Comparison of ENCODE assay signal across 1 cellular context in the genomic region with DNA sequence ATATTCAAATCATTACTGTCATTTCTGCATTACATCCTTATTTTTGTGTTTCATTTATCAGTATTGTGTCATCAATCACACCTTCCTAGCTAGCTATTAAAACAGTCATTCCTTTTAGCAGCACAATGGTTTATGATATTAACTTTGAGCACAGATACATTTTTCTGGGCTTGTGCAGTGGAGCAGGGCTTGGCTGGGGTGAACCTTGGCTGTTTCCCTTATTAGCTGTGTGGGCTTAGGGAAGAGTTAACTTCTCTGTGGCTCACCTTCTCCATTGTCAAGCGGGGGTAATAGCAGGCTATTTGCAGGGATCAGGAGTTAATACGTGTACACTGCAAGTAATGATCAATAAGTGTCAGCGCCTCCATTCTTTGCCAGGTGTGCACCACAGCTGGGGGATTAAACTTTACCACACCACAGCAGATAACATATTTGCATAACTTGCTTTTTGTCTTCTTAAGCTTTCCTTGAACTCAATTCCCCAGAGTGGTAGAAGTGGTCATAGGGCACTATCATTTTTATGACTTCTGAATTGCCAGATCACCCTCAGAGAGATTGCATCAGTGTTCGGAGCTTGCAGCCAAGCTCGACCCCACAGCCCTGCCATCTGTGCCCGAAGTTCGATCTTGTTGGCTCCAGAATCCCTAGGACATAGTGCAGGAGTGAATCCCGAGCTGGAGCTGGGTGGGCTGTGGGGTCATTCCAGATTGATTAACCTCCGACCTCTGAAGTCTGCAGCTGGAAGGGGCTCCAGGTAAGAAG.
TF ChIP-seq lines count a peak whose summit lies in the region.

No MANE protein-coding gene starts in this region.

TF ChIP-seq in HepG2, 621 proteins besides CTCF, POLR2A, EP300 and RAD21:
- TF ChIP-seq TOPORS (CRISPR knock-in tag; IDR thresholded peaks at IDR 0.05) (no peak), FLYWCH1 (CRISPR knock-in tag; IDR thresholded peaks at IDR 0.05) (0 out of 2 replicates have a peak, but pooled peaks have one; percentile 9), ZNF546 (CRISPR knock-in tag; conservative IDR thresholded peaks at IDR 0.05) (no peak), ZNF136 (CRISPR knock-in tag; IDR thresholded peaks at IDR 0.05; ENCODE audit: low read depth) (0 out of 2 replicates have a peak, but pooled peaks have one; percentile 19), JUND (CRISPR knock-in tag; IDR thresholded peaks at IDR 0.05) (peak; percentile 44; the same call in 1 of the 2 replicates), CBX2 (IDR thresholded peaks at IDR 0.05; ENCODE audit: low read depth, low read length) (no peak), CBX2 (CRISPR knock-in tag; IDR thresholded peaks at IDR 0.05; ENCODE audit: low read depth) (no peak), HNF4A (CRISPR knock-in tag; IDR thresholded peaks at IDR 0.05) (0 out of 2 replicates have a peak, but pooled peaks have one; percentile 4), CEBPB (IDR thresholded peaks at IDR 0.05; ENCODE audit: borderline replicate concordance, low read depth, low read length) (peak; percentile 64; the same call in 1 of the 2 replicates), ZNF564 (CRISPR knock-in tag; IDR thresholded peaks at IDR 0.05) (no peak), CHCHD3 (CRISPR knock-in tag; IDR thresholded peaks at IDR 0.05) (0 out of 2 replicates have a peak, but pooled peaks have one; percentile 32), HOXA7 (CRISPR knock-in tag; IDR thresholded peaks at IDR 0.05) (0 out of 2 replicates have a peak, but pooled peaks have one; percentile 27), DPF2 (CRISPR knock-in tag; IDR thresholded peaks at IDR 0.05; ENCODE audit: borderline replicate concordance, low read depth) (0 out of 2 replicates have a peak, but pooled peaks have one; percentile 1), KMT2A (CRISPR knock-in tag; IDR thresholded peaks at IDR 0.05) (no peak)
- TF ChIP-seq, protein P1, sequence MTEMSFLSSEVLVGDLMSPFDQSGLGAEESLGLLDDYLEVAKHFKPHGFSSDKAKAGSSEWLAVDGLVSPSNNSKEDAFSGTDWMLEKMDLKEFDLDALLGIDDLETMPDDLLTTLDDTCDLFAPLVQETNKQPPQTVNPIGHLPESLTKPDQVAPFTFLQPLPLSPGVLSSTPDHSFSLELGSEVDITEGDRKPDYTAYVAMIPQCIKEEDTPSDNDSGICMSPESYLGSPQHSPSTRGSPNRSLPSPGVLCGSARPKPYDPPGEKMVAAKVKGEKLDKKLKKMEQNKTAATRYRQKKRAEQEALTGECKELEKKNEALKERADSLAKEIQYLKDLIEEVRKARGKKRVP (CRISPR knock-in tag; IDR thresholded peaks at IDR 0.05), result peak in 1 of 2 experiments; percentile 56; a peak in 2 of 4 replicates
- TF ChIP-seq, protein P2, sequence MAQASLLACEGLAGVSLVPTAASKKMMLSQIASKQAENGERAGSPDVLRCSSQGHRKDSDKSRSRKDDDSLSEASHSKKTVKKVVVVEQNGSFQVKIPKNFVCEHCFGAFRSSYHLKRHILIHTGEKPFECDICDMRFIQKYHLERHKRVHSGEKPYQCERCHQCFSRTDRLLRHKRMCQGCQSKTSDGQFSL (CRISPR knock-in tag; IDR thresholded peaks at IDR 0.05), result peak; percentile 55; the same call in 1 of the 2 replicates
- TF ChIP-seq, protein P3, sequence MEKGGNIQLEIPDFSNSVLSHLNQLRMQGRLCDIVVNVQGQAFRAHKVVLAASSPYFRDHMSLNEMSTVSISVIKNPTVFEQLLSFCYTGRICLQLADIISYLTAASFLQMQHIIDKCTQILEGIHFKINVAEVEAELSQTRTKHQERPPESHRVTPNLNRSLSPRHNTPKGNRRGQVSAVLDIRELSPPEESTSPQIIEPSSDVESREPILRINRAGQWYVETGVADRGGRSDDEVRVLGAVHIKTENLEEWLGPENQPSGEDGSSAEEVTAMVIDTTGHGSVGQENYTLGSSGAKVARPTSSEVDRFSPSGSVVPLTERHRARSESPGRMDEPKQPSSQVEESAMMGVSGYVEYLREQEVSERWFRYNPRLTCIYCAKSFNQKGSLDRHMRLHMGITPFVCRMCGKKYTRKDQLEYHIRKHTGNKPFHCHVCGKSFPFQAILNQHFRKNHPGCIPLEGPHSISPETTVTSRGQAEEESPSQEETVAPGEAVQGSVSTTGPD (CRISPR knock-in tag; IDR thresholded peaks at IDR 0.05), result 0 out of 2 replicates have a peak, but pooled peaks have one; percentile 9
- TF ChIP-seq, protein P4, sequence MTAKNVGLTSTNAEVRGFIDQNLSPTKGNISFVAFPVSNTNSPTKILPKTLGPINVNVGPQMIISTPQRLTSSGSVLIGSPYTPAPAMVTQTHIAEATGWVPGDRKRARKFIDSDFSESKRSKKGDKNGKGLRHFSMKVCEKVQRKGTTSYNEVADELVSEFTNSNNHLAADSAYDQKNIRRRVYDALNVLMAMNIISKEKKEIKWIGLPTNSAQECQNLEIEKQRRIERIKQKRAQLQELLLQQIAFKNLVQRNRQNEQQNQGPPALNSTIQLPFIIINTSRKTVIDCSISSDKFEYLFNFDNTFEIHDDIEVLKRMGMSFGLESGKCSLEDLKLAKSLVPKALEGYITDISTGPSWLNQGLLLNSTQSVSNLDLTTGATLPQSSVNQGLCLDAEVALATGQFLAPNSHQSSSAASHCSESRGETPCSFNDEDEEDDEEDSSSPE (CRISPR knock-in tag; IDR thresholded peaks at IDR 0.05), result no peak
- TF ChIP-seq, protein P5, sequence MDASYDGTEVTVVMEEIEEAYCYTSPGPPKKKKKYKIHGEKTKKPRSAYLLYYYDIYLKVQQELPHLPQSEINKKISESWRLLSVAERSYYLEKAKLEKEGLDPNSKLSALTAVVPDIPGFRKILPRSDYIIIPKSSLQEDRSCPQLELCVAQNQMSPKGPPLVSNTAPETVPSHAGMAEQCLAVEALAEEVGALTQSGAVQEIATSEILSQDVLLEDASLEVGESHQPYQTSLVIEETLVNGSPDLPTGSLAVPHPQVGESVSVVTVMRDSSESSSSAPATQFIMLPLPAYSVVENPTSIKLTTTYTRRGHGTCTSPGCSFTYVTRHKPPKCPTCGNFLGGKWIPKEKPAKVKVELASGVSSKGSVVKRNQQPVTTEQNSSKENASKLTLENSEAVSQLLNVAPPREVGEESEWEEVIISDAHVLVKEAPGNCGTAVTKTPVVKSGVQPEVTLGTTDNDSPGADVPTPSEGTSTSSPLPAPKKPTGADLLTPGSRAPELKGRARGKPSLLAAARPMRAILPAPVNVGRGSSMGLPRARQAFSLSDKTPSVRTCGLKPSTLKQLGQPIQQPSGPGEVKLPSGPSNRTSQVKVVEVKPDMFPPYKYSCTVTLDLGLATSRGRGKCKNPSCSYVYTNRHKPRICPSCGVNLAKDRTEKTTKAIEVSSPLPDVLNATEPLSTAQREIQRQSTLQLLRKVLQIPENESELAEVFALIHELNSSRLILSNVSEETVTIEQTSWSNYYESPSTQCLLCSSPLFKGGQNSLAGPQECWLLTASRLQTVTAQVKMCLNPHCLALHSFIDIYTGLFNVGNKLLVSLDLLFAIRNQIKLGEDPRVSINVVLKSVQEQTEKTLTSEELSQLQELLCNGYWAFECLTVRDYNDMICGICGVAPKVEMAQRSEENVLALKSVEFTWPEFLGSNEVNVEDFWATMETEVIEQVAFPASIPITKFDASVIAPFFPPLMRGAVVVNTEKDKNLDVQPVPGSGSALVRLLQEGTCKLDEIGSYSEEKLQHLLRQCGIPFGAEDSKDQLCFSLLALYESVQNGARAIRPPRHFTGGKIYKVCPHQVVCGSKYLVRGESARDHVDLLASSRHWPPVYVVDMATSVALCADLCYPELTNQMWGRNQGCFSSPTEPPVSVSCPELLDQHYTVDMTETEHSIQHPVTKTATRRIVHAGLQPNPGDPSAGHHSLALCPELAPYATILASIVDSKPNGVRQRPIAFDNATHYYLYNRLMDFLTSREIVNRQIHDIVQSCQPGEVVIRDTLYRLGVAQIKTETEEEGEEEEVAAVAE (CRISPR knock-in tag; IDR thresholded peaks at IDR 0.05; ENCODE audit: borderline replicate concordance), result no peak
- TF ChIP-seq, protein P6, sequence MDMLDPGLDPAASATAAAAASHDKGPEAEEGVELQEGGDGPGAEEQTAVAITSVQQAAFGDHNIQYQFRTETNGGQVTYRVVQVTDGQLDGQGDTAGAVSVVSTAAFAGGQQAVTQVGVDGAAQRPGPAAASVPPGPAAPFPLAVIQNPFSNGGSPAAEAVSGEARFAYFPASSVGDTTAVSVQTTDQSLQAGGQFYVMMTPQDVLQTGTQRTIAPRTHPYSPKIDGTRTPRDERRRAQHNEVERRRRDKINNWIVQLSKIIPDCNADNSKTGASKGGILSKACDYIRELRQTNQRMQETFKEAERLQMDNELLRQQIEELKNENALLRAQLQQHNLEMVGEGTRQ (IDR thresholded peaks at IDR 0.05; ENCODE audit: low read depth, low read length), result no peak
- TF ChIP-seq, protein P6 (CRISPR knock-in tag; IDR thresholded peaks at IDR 0.05; ENCODE audit: borderline replicate concordance), result no peak
